ENCODE assay signal across 11 cellular contexts in the genomic region with DNA sequence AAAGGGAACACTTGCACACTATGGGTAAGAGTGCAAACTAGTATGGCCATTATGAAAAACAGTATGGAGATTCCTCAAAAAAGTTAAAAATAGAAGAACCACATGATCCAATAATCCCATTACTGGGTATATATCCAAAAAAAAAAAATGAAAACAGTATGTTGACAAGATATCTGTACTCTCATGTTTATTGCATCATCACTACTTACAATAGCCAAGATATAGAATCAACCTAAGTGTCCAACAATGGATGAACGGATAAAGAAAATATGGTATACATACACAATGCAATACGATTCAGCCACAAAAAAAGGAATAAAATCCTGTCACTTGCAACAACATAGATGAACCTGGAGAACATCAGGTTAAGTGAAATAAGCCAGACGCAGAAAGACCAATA.
"Had no signal": no experiment of that assay in that cellular context is flagged by ENCODE, and none has a peak within 500 bp of the region (broad histone marks: within the 10 kb centered on the region; RNA-seq: fewer than 3 reads in every experiment).

No MANE protein-coding gene starts in this region.

- DNase-seq: GM23248, GOT3, H7, H9, HCEC 1CT, HFFc6 had no signal

- H3K9me3 ChIP-seq: HAP-1 had no signal

- H3K4me3 ChIP-seq: GM23248, GM23338, HAP-1 had no signal

- ATAC-seq: GM23338, HCT116 had no signal

- H3K4me2 ChIP-seq: GM23338 had no signal

- FAIRE-seq: H1, H54 had no signal

- H3K9ac ChIP-seq: GM23248 had no signal

- H2AFZ ChIP-seq: GM23248, GM23338 had no signal

- H3K27ac ChIP-seq: GM23248 had no signal

- H3K36me3 ChIP-seq: HAP-1 had no signal

- H3K4me1 ChIP-seq: HAP-1 had no signal
